Comparison of ENCODE assay signal across 8 cellular contexts in the genomic region with DNA sequence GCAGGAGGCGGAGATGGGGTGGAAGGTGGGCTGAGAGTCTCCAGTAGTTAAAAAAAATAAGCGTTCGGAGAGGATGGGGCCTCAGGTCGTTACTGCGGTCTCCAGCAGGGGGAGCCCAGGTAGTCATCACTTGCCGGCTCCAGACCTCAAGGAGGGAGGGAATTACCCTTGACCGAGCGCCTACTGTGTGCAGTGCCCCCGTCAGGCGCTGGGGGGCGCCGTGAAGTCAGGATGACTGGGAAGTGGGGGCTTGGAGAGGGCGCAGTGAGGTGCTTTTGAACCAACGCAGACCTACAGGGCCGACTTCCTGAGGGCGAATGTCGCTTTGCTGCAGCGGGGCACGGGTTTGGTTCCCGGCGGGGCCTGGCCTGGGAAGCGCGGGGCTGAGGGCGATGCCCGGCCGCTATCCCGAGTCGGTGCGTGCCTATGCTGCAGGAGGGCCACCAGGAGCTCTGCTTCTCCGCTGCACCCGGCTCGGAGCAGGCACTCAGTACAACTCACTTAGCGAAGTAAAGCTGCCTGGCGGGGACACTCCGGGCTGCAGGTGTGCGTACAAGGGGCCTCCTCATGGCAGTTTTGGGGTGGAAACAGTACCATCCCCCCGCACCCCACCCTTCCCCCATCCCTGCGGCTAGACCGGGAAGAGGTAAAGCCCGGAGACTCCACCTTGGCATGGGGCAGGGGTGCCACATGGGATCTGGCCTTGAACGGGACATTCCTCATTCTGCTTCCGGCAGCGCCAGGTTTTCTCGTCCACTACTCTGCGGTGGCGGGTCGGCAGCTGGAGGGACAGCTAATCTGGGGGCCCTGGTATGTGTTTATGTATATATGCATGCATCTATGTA.
A peak's percentile ranks its signal among the peaks of the same experiment; 100 is the strongest.
DNase-seq lines count a peak whose midpoint lies in the region; ATAC-seq, FAIRE-seq and TF ChIP-seq lines count a peak whose summit lies in the region.

No MANE protein-coding gene starts in this region.

- DNase-seq in DND-41 (peak; percentile 78), RCC 7860 (ENCODE audit: low spot score) (peak; percentile 41), activated T-helper 1 cell treated with Interleukin-2 at 50 U/mL for 16 hours (ENCODE audit: low read depth) (peak; percentile 18), foreskin melanocyte (peak; percentile 39), progenitor cell of endocrine pancreas (ENCODE audit: low spot score, unreplicated experiment) (peak; percentile 75), mesenteric fat pad (ENCODE audit: low spot score) (no peak)

- H3K36me3 ChIP-seq in DND-41 (ENCODE audit: insufficient read depth, low read length) (no peaks in the 10 kb centered on the region), HUES6 (ENCODE audit: control insufficient read depth, insufficient read depth, low read length) (no peaks in the 10 kb centered on the region)

- H3K27me3 Mint-ChIP-seq in progenitor cell of endocrine pancreas: peaks cover 96% of the 10 kb centered on the region

- no peak overlapping the region for H3K27ac ChIP-seq in DND-41 (ENCODE audit: low read length)
- H3K27ac ChIP-seq in HUES6 (ENCODE audit: low read depth, low read length): no peak overlapping the region

- H3K4me1 Mint-ChIP-seq in progenitor cell of endocrine pancreas (ENCODE audit: low read depth): no peaks in the 10 kb centered on the region

- no peaks in the 10 kb centered on the region for H3K9me3 ChIP-seq in DND-41 (ENCODE audit: insufficient read depth, low read length, severe bottlenecking)
- no peaks in the 10 kb centered on the region for H3K9me3 ChIP-seq in HUES6 (ENCODE audit: control insufficient read depth, insufficient read depth, low read depth, low read length)

- TF ChIP-seq CTCF in DND-41 (IDR thresholded peaks at IDR 0.05; ENCODE audit: borderline replicate concordance, extremely low read depth, low read length, poor library complexity, severe bottlenecking) (peak; percentile 81), progenitor cell of endocrine pancreas (IDR thresholded peaks at IDR 0.05; ENCODE audit: unreplicated experiment) (peak; percentile 92)

- H3K4me1 ChIP-seq in DND-41 (ENCODE audit: insufficient read depth, low read length): no peaks in the 10 kb centered on the region
- peaks cover 7% of the 10 kb centered on the region for H3K4me1 ChIP-seq in HUES6 (ENCODE audit: control insufficient read depth, insufficient read depth, low read length)

- no peak for FAIRE-seq in RCC 7860 (lab: Jason Lieb, UNC)

- H3K27me3 ChIP-seq in DND-41 (ENCODE audit: insufficient read depth, low read length, poor library complexity): peaks cover 15% of the 10 kb centered on the region
- peaks cover 99% of the 10 kb centered on the region for H3K27me3 ChIP-seq in HUES6 (ENCODE audit: control insufficient read depth, insufficient read depth, low read length)

- H3K9ac ChIP-seq in DND-41 (ENCODE audit: low read depth, low read length): no peak overlapping the region
- no peak overlapping the region for H3K9ac ChIP-seq in HUES6 (ENCODE audit: low read length)

- no peaks in the 10 kb centered on the region for H3K36me3 Mint-ChIP-seq in progenitor cell of endocrine pancreas (ENCODE audit: insufficient read depth)

- H3K4me3 ChIP-seq in DND-41 (ENCODE audit: low read depth in 1 of 2, low read length in 2 of 2) (no peak overlapping the region), HUES6 (ENCODE audit: low read depth, low read length) (peak overlapping the region; percentile 45; the same call in 1 of the 2 replicates)

- H3K9me3 Mint-ChIP-seq in progenitor cell of endocrine pancreas (ENCODE audit: low read depth): no peaks in the 10 kb centered on the region

- H4K20me1 ChIP-seq in DND-41 (ENCODE audit: insufficient read depth, low read length): peaks cover 2% of the 10 kb centered on the region; the same call in 1 of the 2 replicates

- H3K27ac Mint-ChIP-seq in progenitor cell of endocrine pancreas: no peak overlapping the region

- H2AFZ ChIP-seq in DND-41 (ENCODE audit: low read depth, low read length): no peak overlapping the region

- no peaks in the 10 kb centered on the region for H3K79me2 ChIP-seq in DND-41 (ENCODE audit: insufficient read depth, low read length)

- H3K4me2 ChIP-seq in DND-41 (ENCODE audit: insufficient read depth, low read length): no peak overlapping the region

- no peak overlapping the region for H3K4me3 Mint-ChIP-seq in progenitor cell of endocrine pancreas (ENCODE audit: low read depth)

- ATAC-seq in DND-41 (ENCODE audit: insufficient read depth, low read depth) (peak; percentile 89), GM21423 (IDR thresholded peaks at IDR 0.05; ENCODE audit: unreplicated experiment) (peak; percentile 84)
